In the genomic region with DNA sequence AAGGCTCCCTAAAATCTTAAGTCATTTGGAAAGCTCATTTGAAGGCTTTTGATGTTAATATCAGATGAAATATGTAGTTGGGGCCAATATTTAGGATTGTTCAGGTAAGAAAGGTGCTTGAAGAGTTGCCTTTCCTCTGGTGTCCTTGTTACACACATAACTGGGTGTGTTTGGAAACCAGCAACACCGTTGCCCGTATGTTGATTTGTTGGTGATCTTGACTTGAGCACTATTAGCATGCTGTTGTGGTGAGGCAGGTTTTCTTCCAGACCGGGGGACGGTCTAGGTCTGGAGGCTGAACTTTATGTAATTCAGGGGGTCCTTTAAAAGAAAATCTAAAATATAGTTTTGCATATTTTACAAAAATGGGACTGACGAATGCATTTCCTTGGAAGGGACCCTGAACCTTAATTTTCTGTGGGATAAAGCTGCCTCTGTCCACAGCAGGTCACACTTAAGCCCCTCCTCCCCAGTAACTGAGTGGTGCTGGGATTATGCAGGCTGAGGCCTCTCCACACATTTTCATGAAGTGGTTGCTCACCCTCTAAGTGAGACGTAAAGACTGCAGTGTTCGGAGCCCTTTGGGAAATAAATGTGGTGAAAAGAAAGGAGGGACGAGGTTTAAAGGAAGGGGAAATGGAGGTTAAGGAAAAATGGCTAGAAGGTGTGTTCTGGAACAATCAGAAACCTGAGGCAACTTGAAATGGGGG, we compare ENCODE assay signal across 9 cellular contexts. TPM values are rescaled to one million over a fixed set of nuclear protein-coding genes. Genes with fewer than 3 reads are reported as not detected.
DNase-seq lines count a peak whose midpoint lies in the region; ATAC-seq and TF ChIP-seq lines count a peak whose summit lies in the region.
"Had no signal": no experiment of that assay in that cellular context is flagged by ENCODE, and none has a peak within 500 bp of the region (broad histone marks: within the 10 kb centered on the region; RNA-seq: fewer than 3 reads in every experiment).

No MANE protein-coding gene starts in this region.

- H3K79me2 ChIP-seq in DOHH2 (ENCODE audit: control insufficient read depth, low read length) (peaks cover 71% of the 10 kb centered on the region), OCI-LY1 (ENCODE audit: insufficient read depth, low read length) (peaks cover 49% of the 10 kb centered on the region), trophoblast cell (ENCODE audit: control insufficient read depth, insufficient read depth, low read length, poor library complexity) (peaks cover 27% of the 10 kb centered on the region)

- peak overlapping the region; percentile 69 for H3K27ac ChIP-seq in DOHH2 (ENCODE audit: low read depth, low read length)
- peak overlapping the region; percentile 74 for H3K27ac ChIP-seq in OCI-LY1 (ENCODE audit: low read depth, low read length, poor library complexity, severe bottlenecking)
- no peak overlapping the region for H3K27ac ChIP-seq in trophoblast cell (ENCODE audit: low read depth, low read length)

- DNase-seq in epithelial cell of proximal tubule (ENCODE audit: low read depth) (no peak), trophoblast cell (peak in 1 of 2 donors; percentile 58)
- DNase-seq in activated CD8-positive, alpha-beta T cell treated with anti-CD3 and anti-CD28 coated beads for 36 hours = no peak
- DNase-seq in activated CD4-positive, alpha-beta T cell treated with anti-CD3 and anti-CD28 coated beads for 1 hour = no peak
- DNase-seq: activated gamma-delta T cell had no signal

- peaks cover 42% of the 10 kb centered on the region for H3K4me1 Mint-ChIP-seq in activated CD8-positive, alpha-beta T cell treated with anti-CD3 and anti-CD28 coated beads for 36 hours (ENCODE audit: low read depth)

- H3K36me3 ChIP-seq in DOHH2 (ENCODE audit: control insufficient read depth, low read length) (peaks cover 62% of the 10 kb centered on the region), OCI-LY1 (ENCODE audit: insufficient read depth, low read length) (peaks cover 36% of the 10 kb centered on the region), trophoblast cell (ENCODE audit: control insufficient read depth in 1 of 2, insufficient read depth in 2 of 2, low read length in 2 of 2) (peaks cover 20% of the 10 kb centered on the region in 2 experiments)

- CTCF ChIA-PET in activated CD8-positive, alpha-beta T cell treated with anti-CD3 and anti-CD28 coated beads for 36 hours (lab: Charles Lee) = interaction anchor here (0.7 to 3.0 kb wide), 6 partner anchors 11 to 280 kb away, joined by 3 to 9 read pairs (median 3); no protein-coding TSS in a partner anchor

- H3K27me3 ChIP-seq in DOHH2 (ENCODE audit: control insufficient read depth, low read length) = no peaks in the 10 kb centered on the region
- no peaks in the 10 kb centered on the region for H3K27me3 ChIP-seq in OCI-LY1 (ENCODE audit: insufficient read depth, low read length)
- no peaks in the 10 kb centered on the region for H3K27me3 ChIP-seq in trophoblast cell (ENCODE audit: insufficient read depth, low read length)

- H3K9me2 ChIP-seq in DOHH2 (replicated peaks; ENCODE audit: control insufficient read depth, low read length) = no peaks in the 10 kb centered on the region
- no peaks in the 10 kb centered on the region for H3K9me2 ChIP-seq in OCI-LY1 (ENCODE audit: low read depth, low read length)

- H3K9me3 ChIP-seq in DOHH2 (ENCODE audit: control insufficient read depth, insufficient read depth, low read length) (no peaks in the 10 kb centered on the region), OCI-LY1 (ENCODE audit: low read length) (no peaks in the 10 kb centered on the region), trophoblast cell (ENCODE audit: insufficient read depth, low read depth, low read length) (no peaks in the 10 kb centered on the region)

- H4K91ac ChIP-seq in trophoblast cell (ENCODE audit: low read depth, low read length) = no peak overlapping the region

- H2BK5ac ChIP-seq in trophoblast cell (ENCODE audit: low read depth, low read length, poor library complexity) = no peak overlapping the region

- H3K4me2 ChIP-seq in DOHH2 (ENCODE audit: low read length) = peak overlapping the region; percentile 91
- peak overlapping the region; percentile 78 for H3K4me2 ChIP-seq in OCI-LY1 (ENCODE audit: low read length)
- peak overlapping the region; percentile 91 for H3K4me2 ChIP-seq in trophoblast cell (ENCODE audit: low read length)

- H2AFZ ChIP-seq in OCI-LY1 (ENCODE audit: low read length) = no peak overlapping the region
- H2AFZ ChIP-seq in trophoblast cell (ENCODE audit: insufficient read depth, low read length, poor library complexity) = no peak overlapping the region

- H3K4me3 Mint-ChIP-seq in activated CD8-positive, alpha-beta T cell treated with anti-CD3 and anti-CD28 coated beads for 36 hours = no peak overlapping the region

- no peak overlapping the region for H4K8ac ChIP-seq in trophoblast cell (ENCODE audit: low read depth, low read length)

- TF ChIP-seq CTCF in DOHH2 (IDR thresholded peaks at IDR 0.05; ENCODE audit: low read depth, low read length, poor library complexity, severe bottlenecking) (no peak), OCI-LY1 (IDR thresholded peaks at IDR 0.05; ENCODE audit: low read length) (no peak), epithelial cell of proximal tubule (conservative IDR thresholded peaks at IDR 0.05; ENCODE audit: low read depth, low read length) (no peak)
- no peak for TF ChIP-seq CTCF in activated CD8-positive, alpha-beta T cell treated with anti-CD3 and anti-CD28 coated beads for 36 hours (IDR thresholded peaks at IDR 0.05)

- H3F3A ChIP-seq in DOHH2 (ENCODE audit: control insufficient read depth, insufficient read depth) (peaks cover 12% of the 10 kb centered on the region), OCI-LY1 (ENCODE audit: insufficient read depth, low read length) (0 out of 2 replicates have a peak, but pooled peaks cover 6% of the 10 kb centered on the region)

- H3K14ac ChIP-seq in trophoblast cell (ENCODE audit: low read length) = no peak overlapping the region

- H2BK12ac ChIP-seq in trophoblast cell (ENCODE audit: low read length) = no peak overlapping the region

- H3K36me3 Mint-ChIP-seq in activated CD8-positive, alpha-beta T cell treated with anti-CD3 and anti-CD28 coated beads for 36 hours (ENCODE audit: low read depth) = peaks cover 36% of the 10 kb centered on the region

- no peak overlapping the region for H2BK120ac ChIP-seq in trophoblast cell (ENCODE audit: insufficient read depth, low read length, poor library complexity)

- WGBS in trophoblast cell (ENCODE audit: extremely low coverage, insufficient coverage, insufficient read length) = 100% methylated on average over 1 of the region's 8 CpGs

- H3K27me3 Mint-ChIP-seq in activated CD8-positive, alpha-beta T cell treated with anti-CD3 and anti-CD28 coated beads for 36 hours = no peaks in the 10 kb centered on the region

- H4K20me1 ChIP-seq in DOHH2 (ENCODE audit: control insufficient read depth, insufficient read depth, low read depth, low read length) = peaks cover 20% of the 10 kb centered on the region
- no peaks in the 10 kb centered on the region for H4K20me1 ChIP-seq in OCI-LY1 (ENCODE audit: insufficient read depth, low read length)

- H3K4me3 ChIP-seq in DOHH2 (ENCODE audit: low read length) (peak overlapping the region; percentile 99), OCI-LY1 (ENCODE audit: low read depth, low read length, poor library complexity, severe bottlenecking) (peak overlapping the region; percentile 76), epithelial cell of proximal tubule (ENCODE audit: low read depth, low read length) (peak overlapping the region; percentile 97), trophoblast cell (ENCODE audit: low read depth, low read length) (no peak overlapping the region)

- no peak overlapping the region for H2AK5ac ChIP-seq in trophoblast cell (ENCODE audit: low read length)

- POLR2A ChIA-PET in activated CD8-positive, alpha-beta T cell treated with anti-CD3 and anti-CD28 coated beads for 36 hours (lab: Charles Lee) = interaction anchor here (1.1 kb wide), 1 partner anchor 10 kb away, joined by 3 read pairs; no protein-coding TSS in a partner anchor

- H3K9me3 Mint-ChIP-seq in activated CD8-positive, alpha-beta T cell treated with anti-CD3 and anti-CD28 coated beads for 36 hours = no peaks in the 10 kb centered on the region

- H3K23ac ChIP-seq in trophoblast cell (ENCODE audit: low read length) = peak overlapping the region; percentile 4

- no peak overlapping the region for H4K12ac ChIP-seq in trophoblast cell (ENCODE audit: low read depth, low read length)

- H3K9ac ChIP-seq in OCI-LY1 (ENCODE audit: low read length) (peak overlapping the region; percentile 81), trophoblast cell (ENCODE audit: low read length) (no peak overlapping the region)

- ATAC-seq in activated CD8-positive, alpha-beta T cell treated with anti-CD3 and anti-CD28 coated beads for 36 hours = no peak
- ATAC-seq in GM21528 (IDR thresholded peaks at IDR 0.05; ENCODE audit: low FRiP score, unreplicated experiment) (no peak), GM19395 (IDR thresholded peaks at IDR 0.05; ENCODE audit: unreplicated experiment) (no peak)

- H3K4me1 ChIP-seq in DOHH2 (ENCODE audit: control insufficient read depth, low read length) = peaks cover 40% of the 10 kb centered on the region
- peaks cover 28% of the 10 kb centered on the region for H3K4me1 ChIP-seq in OCI-LY1 (ENCODE audit: insufficient read depth, low read length, severe bottlenecking)
- H3K4me1 ChIP-seq in trophoblast cell (ENCODE audit: control insufficient read depth in 1 of 2, insufficient read depth in 2 of 2, low read length in 2 of 2) = peaks cover 7 to 9% of the 10 kb centered on the region in 2 experiments

- H3K27ac Mint-ChIP-seq in activated CD8-positive, alpha-beta T cell treated with anti-CD3 and anti-CD28 coated beads for 36 hours = no peak overlapping the region

- peaks cover 19% of the 10 kb centered on the region for H3K79me1 ChIP-seq in trophoblast cell (ENCODE audit: low read length)

- peak overlapping the region; percentile 87 for H3K4ac ChIP-seq in trophoblast cell (ENCODE audit: low read depth, low read length)

- intact Hi-C loops in activated CD8-positive, alpha-beta T cell treated with anti-CD3 and anti-CD28 coated beads for 36 hours (cut with micrococcal nuclease) = loop anchor here (10.0 kb wide), 1 partner anchor 191 kb away; a partner anchor contains a TSS

- no peak overlapping the region for H3K18ac ChIP-seq in trophoblast cell (ENCODE audit: low read length)

RNA-seq across cellular contexts. Expression of a gene that starts 1.8 kb away (rescaled TPM):
- 276 and 345 TPM in 2 replicates for total RNA-seq in epithelial cell of proximal tubule
- polyA plus RNA-seq in trophoblast cell (2013) = 139 TPM in 2 replicates
- 100 to 1,000 TPM; 123 to 126 TPM for total RNA-seq in activated CD8-positive, alpha-beta T cell treated with anti-CD3 and anti-CD28 coated beads for 36 hours
